Comparison of ENCODE assay signal across 1 cellular context in genomic region chr7:41872951-41873350, GRCh38.
TF ChIP-seq lines count a peak whose summit lies in the region.

No MANE protein-coding gene starts in this region.

TF ChIP-seq in IMR-90, 13 proteins besides CTCF, POLR2A, EP300 and RAD21 (continued from another document):
- no peak for TF ChIP-seq CEBPB (IDR thresholded peaks at IDR 0.05; ENCODE audit: low read depth, low read length)
- no peak for TF ChIP-seq MAFK (IDR thresholded peaks at IDR 0.05; ENCODE audit: low read depth, low read length)
- no peak for TF ChIP-seq MAZ (IDR thresholded peaks at IDR 0.05; ENCODE audit: borderline replicate concordance, low read depth, low read length)
- TF ChIP-seq RCOR1 (IDR thresholded peaks at IDR 0.05; ENCODE audit: insufficient replicate concordance, low read length) = no peak
- TF ChIP-seq MXI1 (IDR thresholded peaks at IDR 0.05; ENCODE audit: borderline replicate concordance, low read depth, low read length) = no peak
- no peak for TF ChIP-seq FOS (IDR thresholded peaks at IDR 0.05; ENCODE audit: low read depth, low read length)
- TF ChIP-seq SMC3 (IDR thresholded peaks at IDR 0.05; ENCODE audit: low read depth, low read length) = no peak
- TF ChIP-seq CHD1 (IDR thresholded peaks at IDR 0.05; ENCODE audit: low read depth, low read length) = no peak
TF ChIP-seq in IMR-90: peak in this region for 0.
